8 cellular contexts compared by ENCODE assay signal in the genomic region with DNA sequence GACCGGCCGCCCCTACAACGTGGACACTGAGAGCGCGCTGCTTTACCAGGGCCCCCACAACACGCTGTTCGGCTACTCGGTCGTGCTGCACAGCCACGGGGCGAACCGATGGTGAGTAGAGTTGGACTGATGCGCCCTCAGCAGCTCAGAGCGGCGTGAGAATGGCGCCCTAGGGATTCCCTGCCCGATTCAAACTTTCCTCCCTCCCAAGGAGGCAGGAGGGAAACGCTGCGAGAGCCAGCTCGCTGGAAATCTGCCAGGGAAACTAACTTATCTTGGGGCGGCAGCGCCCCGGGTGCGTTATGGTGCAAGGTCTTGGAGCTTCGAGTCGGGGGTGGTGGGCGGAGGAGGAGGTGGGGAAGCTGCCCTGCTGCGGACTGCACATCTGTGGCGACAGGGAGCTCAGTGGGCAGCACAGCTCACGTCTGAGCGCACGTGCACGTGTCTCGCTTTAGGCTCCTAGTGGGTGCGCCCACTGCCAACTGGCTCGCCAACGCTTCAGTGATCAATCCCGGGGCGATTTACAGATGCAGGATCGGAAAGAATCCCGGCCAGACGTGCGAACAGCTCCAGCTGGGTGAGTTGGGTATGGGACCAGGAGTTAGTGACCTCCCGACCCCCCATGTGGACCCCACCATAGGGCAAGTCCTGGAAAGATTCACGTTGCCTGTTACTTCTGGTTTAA. TPM values are rescaled to one million over a fixed set of nuclear protein-coding genes. Genes with fewer than 3 reads are reported as not detected.
DNase-seq lines count a peak whose midpoint lies in the region; ATAC-seq and TF ChIP-seq lines count a peak whose summit lies in the region.

No MANE protein-coding gene starts in this region.

- peak overlapping the region; percentile 28 for H3K4me3 ChIP-seq in RWPE2 (ENCODE audit: severe bottlenecking)
- H3K4me3 ChIP-seq in right cardiac atrium (ENCODE audit: low read length) = peak overlapping the region; percentile 55
- H3K4me3 ChIP-seq in skin epidermis = peak overlapping the region; percentile 46 to 69 (median 52)

- H3K9me3 ChIP-seq in RWPE2 (ENCODE audit: severe bottlenecking) (no peaks in the 10 kb centered on the region), right cardiac atrium (ENCODE audit: control insufficient read depth, low read length) (no peaks in the 10 kb centered on the region)

- H3K36me3 Mint-ChIP-seq in activated naive CD4-positive, alpha-beta T cell treated with anti-CD3 and anti-CD28 coated beads, Interleukin-2, amount 10 ng/mL, durations not matched to agents 7 days and 5 days = peaks cover 43% of the 10 kb centered on the region

- no peaks in the 10 kb centered on the region for H3K9me3 Mint-ChIP-seq in activated naive CD4-positive, alpha-beta T cell treated with anti-CD3 and anti-CD28 coated beads, Interleukin-2, amount 10 ng/mL, durations not matched to agents 7 days and 5 days

- H3K4me1 Mint-ChIP-seq in activated naive CD4-positive, alpha-beta T cell treated with anti-CD3 and anti-CD28 coated beads, Interleukin-2, amount 10 ng/mL, durations not matched to agents 7 days and 5 days = peaks cover 50% of the 10 kb centered on the region

- 3% methylated on average over 45 of the region's 45 CpGs for WGBS in right cardiac atrium

- H3K27me3 Mint-ChIP-seq in activated naive CD4-positive, alpha-beta T cell treated with anti-CD3 and anti-CD28 coated beads, Interleukin-2, amount 10 ng/mL, durations not matched to agents 7 days and 5 days = no peaks in the 10 kb centered on the region

- DNase-seq in RWPE2 (ENCODE audit: low spot score) (peak; percentile 36), right cardiac atrium (peak; percentile 18 to 67 (median 61)), NCI-H1105 treated with DMSO at 0.1 percent for 48 hours (lab: John Stamatoyannopoulos, UW) (no peak), superior temporal gyrus (ENCODE audit: extremely low spot score) (no peak)
- DNase-seq in activated naive CD4-positive, alpha-beta T cell treated with anti-CD3 and anti-CD28 coated beads, Interleukin-2, amount 10 ng/mL, durations not matched to agents 7 days and 5 days = peak; percentile 70

- ATAC-seq in GM18517 (IDR thresholded peaks at IDR 0.05; ENCODE audit: unreplicated experiment) (peak; percentile 19), HG03039 (IDR thresholded peaks at IDR 0.05; ENCODE audit: unreplicated experiment) (peak; percentile 24), RWPE2 (ENCODE audit: low read depth) (peak; percentile 54; the same call in 2 of the 3 replicates), right cardiac atrium (peak; percentile 47 to 72)

- H3K4me3 Mint-ChIP-seq in activated naive CD4-positive, alpha-beta T cell treated with anti-CD3 and anti-CD28 coated beads, Interleukin-2, amount 10 ng/mL, durations not matched to agents 7 days and 5 days = peak overlapping the region; percentile 92

- H3K27ac ChIP-seq in RWPE2 (ENCODE audit: poor library complexity, severe bottlenecking) (no peak overlapping the region), right cardiac atrium (ENCODE audit: low read length) (no peak overlapping the region), skin epidermis (peak overlapping the region; percentile 19 to 94 (median 77))

- intact Hi-C loops in right cardiac atrium (cut with DNase I) = no loop called here

- H3K27me3 ChIP-seq in RWPE2 (ENCODE audit: insufficient read depth, poor library complexity, severe bottlenecking) (peaks cover 17% of the 10 kb centered on the region), right cardiac atrium (ENCODE audit: control insufficient read depth, insufficient read depth) (no peaks in the 10 kb centered on the region)

- no peak for TF ChIP-seq CTCF in RWPE2 (IDR thresholded peaks at IDR 0.05; ENCODE audit: poor library complexity, severe bottlenecking)

- H3K4me1 ChIP-seq in RWPE2 (ENCODE audit: insufficient read depth, poor library complexity, severe bottlenecking) (no peaks in the 10 kb centered on the region), right cardiac atrium (ENCODE audit: control insufficient read depth, insufficient read depth, low read length) (no peaks in the 10 kb centered on the region)

- CTCF ChIA-PET in activated naive CD4-positive, alpha-beta T cell treated with anti-CD3 and anti-CD28 coated beads, Interleukin-2, amount 10 ng/mL, durations not matched to agents 7 days and 5 days (lab: Charles Lee) = interaction anchor here (0.6 to 10.2 kb wide), 20 partner anchors 10 to 355 kb away, joined by 3 to 105 read pairs (median 4); no protein-coding TSS in a partner anchor

- peak overlapping the region; percentile 94 for H3K27ac Mint-ChIP-seq in activated naive CD4-positive, alpha-beta T cell treated with anti-CD3 and anti-CD28 coated beads, Interleukin-2, amount 10 ng/mL, durations not matched to agents 7 days and 5 days

- H3K36me3 ChIP-seq in RWPE2 (ENCODE audit: low read depth) = no peaks in the 10 kb centered on the region

RNA-seq across cellular contexts. Expression of gene ITGA4, which starts 0.7 kb away (rescaled TPM):
- 1 to 10 TPM; 1.1 to 2.3 (median 1.8) TPM for total RNA-seq in right cardiac atrium
- polyA plus RNA-seq in right cardiac atrium = 0.27 TPM

Comparison
In these comparisons a context has a peak if more than half of its experiments do, and no peak if none do; other contexts are left out.
1. DNase-seq: peak in RWPE2 (single experiment), activated naive CD4-positive, alpha-beta T cell treated with anti-CD3 and anti-CD28 coated beads, Interleukin-2, amount 10 ng/mL, durations not matched to agents 7 days and 5 days (single experiment) and right cardiac atrium (3 of 3); none in NCI-H1105 treated with DMSO at 0.1 percent for 48 hours (single experiment) and superior temporal gyrus (single experiment).
2. H3K27ac ChIP-seq: peak in skin epidermis (21 of 21); none in RWPE2 (single experiment) and right cardiac atrium (single experiment).
3. Peak in every context shown above with its lines, with median percentiles within 50 percentile points of each other: ATAC-seq and H3K4me3 ChIP-seq.